ENCODE assay signal across 36 cellular contexts in genomic region chr10:112345202-112345601, GRCh38. TPM values are rescaled to one million over a fixed set of nuclear protein-coding genes. Genes with fewer than 3 reads are reported as not detected.
"Had no signal": no experiment of that assay in that cellular context is flagged by ENCODE, and none has a peak within 500 bp of the region (broad histone marks: within the 10 kb centered on the region; RNA-seq: fewer than 3 reads in every experiment).

No MANE protein-coding gene starts in this region.

- H3K27ac Mint-ChIP-seq: activated B cell treated with CpG ODN at 0.5 μM for 24 hours; activated CD8-positive, alpha-beta memory T cell treated with anti-CD3 and anti-CD28 coated beads, Interleukin-2, amount 10 ng/mL, durations not matched to agents 7 days and 5 days; activated CD8-positive, alpha-beta T cell treated with anti-CD3 and anti-CD28 coated beads, Interleukin-2, amount 10 ng/mL, durations not matched to agents 7 days and 5 days; activated naive CD4-positive, alpha-beta T cell treated with anti-CD3 and anti-CD28 coated beads for 36 hours; activated naive CD4-positive, alpha-beta T cell treated with anti-CD3 and anti-CD28 coated beads, Interleukin-2, amount 50 U/mL, for 24 hours; activated naive CD8-positive, alpha-beta T cell treated with anti-CD3 and anti-CD28 coated beads for 36 hours; activated naive CD8-positive, alpha-beta T cell treated with anti-CD3 and anti-CD28 coated beads, Interleukin-2, amount 50 U/mL, for 24 hours; activated T-helper 1 cell treated with anti-CD3 and anti-CD28 coated beads, Interleukin-12 subunit alpha, Interleukin-12 subunit beta, Interleukin-2, Interleukin-4 antibody, amounts not matched to agents 30 ng/mL and 10 ng/mL and 1 ng/mL, durations not matched to agents 14 hours and 24 hours and 36 hours; activated T-helper 2 cell treated with anti-CD3 and anti-CD28 coated beads, Interferon-gamma antibody, Interleukin-2, Interleukin-4, amounts not matched to agents 10 μg/mL and 5 μg/mL and 100 μg/mL, durations not matched to agents 14 hours and 24 hours and 36 hours; T-helper 17 cell; T-helper 2 cell treated with Interferon-gamma antibody and Interleukin-4, amounts not matched to agents 5 μg/mL and 100 μg/mL, for 36 hours had no signal

- H3K27me3 Mint-ChIP-seq: activated CD8-positive, alpha-beta memory T cell treated with anti-CD3 and anti-CD28 coated beads, Interleukin-2, amount 10 ng/mL, durations not matched to agents 7 days and 5 days; activated naive CD4-positive, alpha-beta T cell treated with anti-CD3 and anti-CD28 coated beads, Interleukin-2, amount 50 U/mL, for 24 hours; activated naive CD8-positive, alpha-beta T cell treated with anti-CD3 and anti-CD28 coated beads for 36 hours; activated naive CD8-positive, alpha-beta T cell treated with anti-CD3 and anti-CD28 coated beads, Interleukin-2, amount 50 U/mL, for 24 hours had no signal

- H3K27ac ChIP-seq: adrenal gland, body of pancreas, colonic mucosa, esophagus muscularis mucosa, foreskin keratinocyte, gastrocnemius medialis, WERI-Rb-1 had no signal

- H3K27me3 ChIP-seq: adrenal gland, body of pancreas, colonic mucosa, esophagus muscularis mucosa, foreskin keratinocyte, gastrocnemius medialis had no signal

- H3K9me3 ChIP-seq: adrenal gland, body of pancreas, colonic mucosa, gastrocnemius medialis had no signal

- H3K36me3 Mint-ChIP-seq: activated CD8-positive, alpha-beta memory T cell treated with anti-CD3 and anti-CD28 coated beads, Interleukin-2, amount 10 ng/mL, durations not matched to agents 7 days and 5 days; activated naive CD4-positive, alpha-beta T cell treated with anti-CD3 and anti-CD28 coated beads, Interleukin-2, amount 50 U/mL, for 24 hours; activated naive CD8-positive, alpha-beta T cell treated with anti-CD3 and anti-CD28 coated beads for 36 hours had no signal

- H3K4me1 ChIP-seq: adrenal gland, body of pancreas, colonic mucosa, esophagus muscularis mucosa, foreskin keratinocyte, gastrocnemius medialis had no signal

- H3K36me3 ChIP-seq: adrenal gland, colonic mucosa, esophagus muscularis mucosa, gastrocnemius medialis, WERI-Rb-1 had no signal

- DNase-seq: activated B cell treated with CpG ODN at 0.5 μM for 24 hours; activated CD4-positive, alpha-beta T cell treated with anti-CD3 and anti-CD28 coated beads for 48 hours; activated CD4-positive, alpha-beta T cell treated with anti-CD3 and anti-CD28 coated beads, Interleukin-2, amount 50 U/mL, for 1 hour; activated CD4-positive, alpha-beta T cell treated with anti-CD3 and anti-CD28 coated beads, Interleukin-2, amount 50 U/mL, for 48 hours; activated CD8-positive, alpha-beta memory T cell treated with anti-CD3 and anti-CD28 coated beads, Interleukin-2, amount 10 ng/mL, durations not matched to agents 7 days and 5 days; activated CD8-positive, alpha-beta memory T cell treated with anti-CD3 and anti-CD28 coated beads, Interleukin-2, amount 50 U/mL, for 4 hours; activated CD8-positive, alpha-beta T cell treated with anti-CD3 and anti-CD28 coated beads, Interleukin-2, amount 10 ng/mL, durations not matched to agents 7 days and 5 days; activated effector memory CD4-positive, alpha-beta T cell treated with anti-CD3 and anti-CD28 coated beads, Interleukin-2, amount 50 U/mL, for 16 hours; activated naive CD4-positive, alpha-beta T cell treated with anti-CD3 and anti-CD28 coated beads for 36 hours; activated naive CD8-positive, alpha-beta T cell treated with anti-CD3 and anti-CD28 coated beads for 36 hours; activated naive CD8-positive, alpha-beta T cell treated with anti-CD3 and anti-CD28 coated beads, Interleukin-2, amount 50 U/mL, for 24 hours; activated T-cell treated with anti-CD3 and anti-CD28 coated beads, Interleukin-2, amount 50 U/mL, for 1 hour; activated T-cell treated with anti-CD3 and anti-CD28 coated beads, Interleukin-2, amount 50 U/mL, for 48 hours; amygdala; aorta; body of pancreas; caudate nucleus; cerebellar nuclear complex; colonic mucosa; effector CD8-positive, alpha-beta T cell; erythroblast; foreskin keratinocyte; gastrocnemius medialis; glutamatergic neuron; SW 1271; T-helper 1 cell; T-helper 17 cell; T1000; WERI-Rb-1 had no signal

- H3K4me3 ChIP-seq: adrenal gland, body of pancreas, colonic mucosa, esophagus muscularis mucosa, gastrocnemius medialis had no signal

- H3K4me3 Mint-ChIP-seq: activated B cell treated with CpG ODN at 0.5 μM for 24 hours; activated CD8-positive, alpha-beta memory T cell treated with anti-CD3 and anti-CD28 coated beads, Interleukin-2, amount 10 ng/mL, durations not matched to agents 7 days and 5 days; activated CD8-positive, alpha-beta T cell treated with anti-CD3 and anti-CD28 coated beads, Interleukin-2, amount 10 ng/mL, durations not matched to agents 7 days and 5 days; activated naive CD4-positive, alpha-beta T cell treated with anti-CD3 and anti-CD28 coated beads for 36 hours; activated naive CD4-positive, alpha-beta T cell treated with anti-CD3 and anti-CD28 coated beads, Interleukin-2, amount 50 U/mL, for 24 hours; activated naive CD8-positive, alpha-beta T cell treated with anti-CD3 and anti-CD28 coated beads for 36 hours; activated naive CD8-positive, alpha-beta T cell treated with anti-CD3 and anti-CD28 coated beads, Interleukin-2, amount 50 U/mL, for 24 hours; activated T-helper 1 cell treated with anti-CD3 and anti-CD28 coated beads, Interleukin-12 subunit alpha, Interleukin-12 subunit beta, Interleukin-2, Interleukin-4 antibody, amounts not matched to agents 30 ng/mL and 10 ng/mL and 1 ng/mL, durations not matched to agents 14 hours and 24 hours and 36 hours; T-helper 17 cell; T-helper 2 cell treated with Interferon-gamma antibody and Interleukin-4, amounts not matched to agents 5 μg/mL and 100 μg/mL, for 36 hours had no signal

- H3K4me1 Mint-ChIP-seq: activated B cell treated with CpG ODN at 0.5 μM for 24 hours; activated CD8-positive, alpha-beta memory T cell treated with anti-CD3 and anti-CD28 coated beads, Interleukin-2, amount 10 ng/mL, durations not matched to agents 7 days and 5 days; activated naive CD4-positive, alpha-beta T cell treated with anti-CD3 and anti-CD28 coated beads, Interleukin-2, amount 50 U/mL, for 24 hours; activated naive CD8-positive, alpha-beta T cell treated with anti-CD3 and anti-CD28 coated beads for 36 hours; activated naive CD8-positive, alpha-beta T cell treated with anti-CD3 and anti-CD28 coated beads, Interleukin-2, amount 50 U/mL, for 24 hours had no signal

- H3K9me3 Mint-ChIP-seq: activated B cell treated with CpG ODN at 0.5 μM for 24 hours; activated naive CD4-positive, alpha-beta T cell treated with anti-CD3 and anti-CD28 coated beads for 36 hours; activated naive CD4-positive, alpha-beta T cell treated with anti-CD3 and anti-CD28 coated beads, Interleukin-2, amount 50 U/mL, for 24 hours; activated naive CD8-positive, alpha-beta T cell treated with anti-CD3 and anti-CD28 coated beads for 36 hours; activated naive CD8-positive, alpha-beta T cell treated with anti-CD3 and anti-CD28 coated beads, Interleukin-2, amount 50 U/mL, for 24 hours; activated T-helper 1 cell treated with anti-CD3 and anti-CD28 coated beads, Interleukin-12 subunit alpha, Interleukin-12 subunit beta, Interleukin-2, Interleukin-4 antibody, amounts not matched to agents 30 ng/mL and 10 ng/mL and 1 ng/mL, durations not matched to agents 14 hours and 24 hours and 36 hours; activated T-helper 2 cell treated with anti-CD3 and anti-CD28 coated beads, Interferon-gamma antibody, Interleukin-2, Interleukin-4, amounts not matched to agents 10 μg/mL and 5 μg/mL and 100 μg/mL, durations not matched to agents 14 hours and 24 hours and 36 hours; T-helper 2 cell treated with Interferon-gamma antibody and Interleukin-4, amounts not matched to agents 5 μg/mL and 100 μg/mL, for 36 hours had no signal

- ATAC-seq: activated CD4-positive, CD25-positive, alpha-beta regulatory T cell treated with anti-CD3 and anti-CD28 coated beads, Interleukin-2, amount 50 U/mL, for 24 hours; activated CD8-positive, alpha-beta memory T cell treated with anti-CD3 and anti-CD28 coated beads, Interleukin-2, amount 10 ng/mL, durations not matched to agents 7 days and 5 days; activated CD8-positive, alpha-beta T cell treated with anti-CD3 and anti-CD28 coated beads, Interleukin-2, amount 10 ng/mL, durations not matched to agents 7 days and 5 days; activated naive CD8-positive, alpha-beta T cell treated with anti-CD3 and anti-CD28 coated beads, Interleukin-2, amount 50 U/mL, for 24 hours; body of pancreas; foreskin keratinocyte; gastrocnemius medialis; T-helper 17 cell had no signal

RNA-seq across cellular contexts. Expression of gene ACSL5, which starts 28.7 kb away (rescaled TPM):
- total RNA-seq: foreskin keratinocyte had no signal
- polyA plus RNA-seq: foreskin keratinocyte had no signal
